21 cellular contexts compared by ENCODE assay signal in genomic region chr16:1775846-1776671, GRCh38. TPM values are rescaled to one million over a fixed set of nuclear protein-coding genes. Genes with fewer than 3 reads are reported as not detected.
DNase-seq lines count a peak whose midpoint lies in the region; ATAC-seq, FAIRE-seq and TF ChIP-seq lines count a peak whose summit lies in the region.
"Had no signal": no experiment of that assay in that cellular context is flagged by ENCODE, and none has a peak within 500 bp of the region (broad histone marks: within the 10 kb centered on the region; RNA-seq: fewer than 3 reads in every experiment).

No MANE protein-coding gene starts in this region.

- no peak overlapping the region for H3K27ac ChIP-seq in CD4-positive, alpha-beta T cell (ENCODE audit: low read depth, low read length)
- H3K27ac ChIP-seq in K562 (ENCODE audit: extremely low read depth, low read depth, low read length): no peak overlapping the region
- no peak overlapping the region for H3K27ac ChIP-seq in osteoblast (ENCODE audit: low read depth, low read length)
- H3K27ac ChIP-seq: epithelial cell of prostate, GM23248, heart left ventricle, suprapubic skin, vagina had no signal

- H3K4me1 Mint-ChIP-seq in CD4-positive, alpha-beta T cell (ENCODE audit: low read depth): peaks cover 12% of the 10 kb centered on the region

- CTCF ChIA-PET in CD4-positive, alpha-beta T cell (lab: Charles Lee): interaction anchor here (0.6 kb wide), 1 partner anchor 355 kb away, joined by 3 read pairs; no protein-coding TSS in a partner anchor
- CTCF ChIA-PET in K562 (lab: Yijun Ruan, JAX; ENCODE audit: low intra/inter-chr PET ratio): no interaction called here

- no peaks in the 10 kb centered on the region for H3K27me3 ChIP-seq in CD4-positive, alpha-beta T cell (ENCODE audit: control insufficient read depth, insufficient read depth, low read length)
- H3K27me3 ChIP-seq in K562 (ENCODE audit: control insufficient read depth in 2 of 2, insufficient read depth in 2 of 2, low read length in 2 of 2) (no peaks in the 10 kb centered on the region), osteoblast (ENCODE audit: insufficient read depth, low read length) (no peaks in the 10 kb centered on the region)
- H3K27me3 ChIP-seq: heart left ventricle, suprapubic skin, vagina had no signal

- TF ChIP-seq CTCF in CD4-positive, alpha-beta T cell (IDR thresholded peaks at IDR 0.05): no peak
- TF ChIP-seq CTCF in K562 (IDR thresholded peaks at IDR 0.05 in 2 of 3, conservative IDR thresholded peaks at IDR 0.05 in 1 of 3; ENCODE audit: insufficient read depth in 2 of 3, low read depth in 1 of 3, low read length in 3 of 3): no peak
- no peak for TF ChIP-seq CTCF in osteoblast (IDR thresholded peaks at IDR 0.05; ENCODE audit: extremely low read depth, low read depth, low read length)

- no peak for TF ChIP-seq RAD21 in K562 (CRISPR knock-in tag; conservative IDR thresholded peaks at IDR 0.05 in 1 of 2, IDR thresholded peaks at IDR 0.05 in 1 of 2)

- FAIRE-seq in K562 (lab: Jason Lieb, UNC): no peak
- FAIRE-seq: astrocyte, TTC549 had no signal

- peak overlapping the region; percentile 54 for H3K4me3 Mint-ChIP-seq in CD4-positive, alpha-beta T cell
- H3K4me3 Mint-ChIP-seq: activated CD8-positive, alpha-beta memory T cell treated with anti-CD3 and anti-CD28 coated beads, Interleukin-2, amount 10 ng/mL, durations not matched to agents 7 days and 5 days; memory B cell had no signal

- intact Hi-C loops in CD4-positive, alpha-beta T cell (cut with DNase I, micrococcal nuclease): loop anchor here in 1 of 2 experiments (10.0 kb wide), 1 partner anchor 369 kb away; the partner anchor contains the start of gene RAB26
- intact Hi-C loops in K562 (cut with micrococcal nuclease): no loop called here

- H3K27ac Mint-ChIP-seq in CD4-positive, alpha-beta T cell: no peak overlapping the region
- H3K27ac Mint-ChIP-seq: activated CD4-positive, alpha-beta T cell treated with anti-CD3 and anti-CD28 coated beads for 36 hours; activated CD8-positive, alpha-beta memory T cell treated with anti-CD3 and anti-CD28 coated beads, Interleukin-2, amount 10 ng/mL, durations not matched to agents 7 days and 5 days; activated naive CD8-positive, alpha-beta T cell; memory B cell had no signal

- H3K9me1 ChIP-seq in K562 (ENCODE audit: control insufficient read depth, insufficient read depth, low read length): peaks cover 2% of the 10 kb centered on the region

- in situ Hi-C loops in K562 (cut with MboI): no loop called here

- no peak for TF ChIP-seq EP300 in K562 (IDR thresholded peaks at IDR 0.05; ENCODE audit: low read length)

- H3K36me3 ChIP-seq in K562 (ENCODE audit: control insufficient read depth, insufficient read depth, low read length) (peaks cover 58% of the 10 kb centered on the region; the same call in 2 of the 3 replicates), osteoblast (ENCODE audit: insufficient read depth, low read length) (peaks cover 29% of the 10 kb centered on the region)

- H3K27me3 Mint-ChIP-seq in CD4-positive, alpha-beta T cell: no peaks in the 10 kb centered on the region
- H3K27me3 Mint-ChIP-seq: activated CD4-positive, alpha-beta T cell treated with anti-CD3 and anti-CD28 coated beads for 36 hours; activated CD8-positive, alpha-beta memory T cell treated with anti-CD3 and anti-CD28 coated beads, Interleukin-2, amount 10 ng/mL, durations not matched to agents 7 days and 5 days; activated naive CD8-positive, alpha-beta T cell; memory B cell had no signal

- H3K9me3 Mint-ChIP-seq in CD4-positive, alpha-beta T cell: no peaks in the 10 kb centered on the region
- H3K9me3 Mint-ChIP-seq: memory B cell had no signal

- no peak for DNase-seq in CD4-positive, alpha-beta T cell
- DNase-seq in NAMALWA (ENCODE audit: low spot score) (peak; percentile 28), K562 (ENCODE audit: extremely low read depth in 1 of 4, low spot score in 3 of 4) (no peak), osteoblast (ENCODE audit: insufficient read length, low spot score, missing footprints) (peak; percentile 85), DMS79 (lab: John Stamatoyannopoulos, UW) (no peak), NCI-H146 (lab: John Stamatoyannopoulos, UW) (no peak)
- DNase-seq: activated CD8-positive, alpha-beta memory T cell treated with anti-CD3 and anti-CD28 coated beads, Interleukin-2, amount 10 ng/mL, durations not matched to agents 7 days and 5 days; GM23248; NCI-H1694; NCI-H774; SIG-M5 had no signal

- no peak for ATAC-seq in CD4-positive, alpha-beta T cell (ENCODE audit: poor library complexity)
- no peak for ATAC-seq in K562
- no peak for ATAC-seq in HG03460 (IDR thresholded peaks at IDR 0.05; ENCODE audit: unreplicated experiment)
- ATAC-seq: activated CD4-positive, alpha-beta T cell treated with anti-CD3 and anti-CD28 coated beads for 36 hours; activated CD8-positive, alpha-beta memory T cell treated with anti-CD3 and anti-CD28 coated beads, Interleukin-2, amount 10 ng/mL, durations not matched to agents 7 days and 5 days; heart left ventricle had no signal

- H3K79me2 ChIP-seq in K562 (ENCODE audit: control insufficient read depth, insufficient read depth, low read length): peaks cover 39% of the 10 kb centered on the region
- peaks cover 46% of the 10 kb centered on the region for H3K79me2 ChIP-seq in osteoblast (ENCODE audit: insufficient read depth, low read length)

- POLR2A ChIA-PET in CD4-positive, alpha-beta T cell (lab: Charles Lee): interaction anchor here (1.2 kb wide), 1 partner anchor 13 kb away, joined by 3 read pairs; no protein-coding TSS in a partner anchor
- POLR2A ChIA-PET in K562 (lab: Yijun Ruan, JAX): interaction anchor here (0.5 to 0.8 kb wide), 3 partner anchors 10 to 95 kb away, joined by 3 to 5 read pairs (median 3); no protein-coding TSS in a partner anchor

- peaks cover 21% of the 10 kb centered on the region for H3K36me3 Mint-ChIP-seq in CD4-positive, alpha-beta T cell (ENCODE audit: low read depth)

- WGBS in K562 (ENCODE audit: insufficient coverage, low coverage, missing lambda C conversion rate): 83% methylated on average over 23 of the region's 28 CpGs

- H3K4me1 ChIP-seq in K562 (replicated peaks in 1 of 2; ENCODE audit: control insufficient read depth in 2 of 2, insufficient read depth in 2 of 2, low read length in 2 of 2): peaks cover 13 to 93% of the 10 kb centered on the region in 2 experiments; a peak in 4 of 5 replicates
- H3K4me1 ChIP-seq in osteoblast (ENCODE audit: insufficient read depth, low read length): peaks cover 23% of the 10 kb centered on the region

- no peaks in the 10 kb centered on the region for H3K9me3 ChIP-seq in CD4-positive, alpha-beta T cell (ENCODE audit: control insufficient read depth, low read length)
- H3K9me3 ChIP-seq in K562 (replicated peaks; ENCODE audit: control insufficient read depth, insufficient read depth, low read depth, low read length) (no peaks in the 10 kb centered on the region), osteoblast (ENCODE audit: low read depth, low read length) (no peaks in the 10 kb centered on the region)
- H3K9me3 ChIP-seq: heart left ventricle, suprapubic skin, vagina had no signal

- no peak overlapping the region for H3K4me3 ChIP-seq in K562
- no peak overlapping the region for H3K4me3 ChIP-seq in osteoblast (ENCODE audit: insufficient read depth, low read length)
- H3K4me3 ChIP-seq: GM23248, heart left ventricle, suprapubic skin, vagina had no signal

- H4K20me1 ChIP-seq in K562 (replicated peaks; ENCODE audit: control insufficient read depth, insufficient read depth, low read length) (peaks cover 6% of the 10 kb centered on the region; the same call in 1 of the 2 replicates), osteoblast (ENCODE audit: insufficient read depth, low read length) (peaks cover 35% of the 10 kb centered on the region)

- H3K4me2 ChIP-seq in K562 (ENCODE audit: insufficient read depth, low read length): no peak overlapping the region
- no peak overlapping the region for H3K4me2 ChIP-seq in osteoblast (ENCODE audit: insufficient read depth, low read length)

- TF ChIP-seq POLR2A in K562 (conservative IDR thresholded peaks at IDR 0.05): no peak; the same call in 1 of the 2 replicates

- no TSS peak for BruUV-seq in K562 (replicated peaks; lab: Mats Ljungman, UMichigan)

- H2AFZ ChIP-seq in K562 (ENCODE audit: low read depth, low read length) (no peak overlapping the region), osteoblast (ENCODE audit: low read length) (no peak overlapping the region)
- H2AFZ ChIP-seq: GM23248 had no signal

- peak overlapping the region in 1 of 2 experiments; percentile 93; a peak in 1 of 4 replicates for H3K9ac ChIP-seq in K562 (ENCODE audit: insufficient read depth in 1 of 2, low read depth in 2 of 2, low read length in 2 of 2)
- H3K9ac ChIP-seq: GM23248 had no signal

RNA-seq across cellular contexts. Expression of gene MRPS34, which starts 3.1 kb away (rescaled TPM):
- 10 to 100 TPM; 25.5 to 26.9 TPM for total RNA-seq in CD4-positive, alpha-beta T cell
- total RNA-seq in K562 (2011; cell fraction: chromatin; rRNA removed; ENCODE audit: low replicate concordance): 21.2 and 69.4 TPM in 2 replicates
- 82.5 and 101 TPM in 2 replicates for total RNA-seq in K562 (2011; cell fraction: nucleolus; rRNA removed)
- total RNA-seq in K562 (2011; cell fraction: nucleoplasm; rRNA removed): 42.6 and 57.2 TPM in 2 replicates
- total RNA-seq in K562 (2014; rRNA removed) (334 and 370 TPM in 2 replicates), K562 (2014; rRNA removed; fragmentation: Illumina TruSeq; extraction: Trizol) (70.9 and 92.7 TPM in 2 replicates), K562 (2015; rRNA removed; fragmentation: Illumina TruSeq; extraction: Trizol) (188 and 213 TPM in 2 replicates), K562 (2021) (230 and 244 TPM in 2 replicates), osteoblast (40.5 and 47.1 TPM in 2 replicates)
- polyA plus RNA-seq in K562 (2011; rRNA removed) (92.8 and 97.8 TPM in 2 replicates), K562 (2014; fragmentation: Illumina TruSeq; extraction: Trizol) (70.4 and 139 TPM in 2 replicates), K562 (2014; fragmentation: Nextera tagmentation; extraction: Ambion mirVana) (10 to 100 TPM in 1 of 2 experiments, 1 to 10 TPM in 1; 5.2 to 10.9 TPM), K562 (2014; rRNA removed) (252 and 261 TPM in 2 replicates)
- 104 and 232 TPM in 2 replicates for polyA plus RNA-seq in K562 (2011; cell fraction: cytosol; rRNA removed)
- polyA plus RNA-seq in K562 (2011; cell fraction: nucleus; rRNA removed): 111 and 142 TPM in 2 replicates
- polyA plus RNA-seq in K562 (2012): 116 and 130 TPM in 2 replicates
- polyA minus RNA-seq in K562 (2011; rRNA and poly(A)+ RNA removed): 34.1 and 34.5 TPM in 2 replicates
- 54.0 and 82.0 TPM in 2 replicates for polyA minus RNA-seq in K562 (2011; cell fraction: cytosol; rRNA and poly(A)+ RNA removed)
- 29.9 and 37.0 TPM in 2 replicates for polyA minus RNA-seq in K562 (2011; cell fraction: nucleus; rRNA and poly(A)+ RNA removed)

RNA-seq across cellular contexts. Expression of gene EME2, which starts 3.4 kb away (rescaled TPM):
- 10 to 100 TPM; 28.6 to 30.8 TPM for total RNA-seq in CD4-positive, alpha-beta T cell
- total RNA-seq in K562 (2011; cell fraction: chromatin; rRNA removed; ENCODE audit: low replicate concordance): 24.0 and 77.3 TPM in 2 replicates
- total RNA-seq in K562 (2011; cell fraction: nucleolus; rRNA removed): 56.5 and 58.8 TPM in 2 replicates
- total RNA-seq in K562 (2011; cell fraction: nucleoplasm; rRNA removed): 26.8 and 26.9 TPM in 2 replicates
- total RNA-seq in K562 (2014; rRNA removed) (10.6 and 14.7 TPM in 2 replicates), K562 (2014; rRNA removed; fragmentation: Illumina TruSeq; extraction: Trizol) (1.1 and 1.6 TPM in 2 replicates), K562 (2015; rRNA removed; fragmentation: Illumina TruSeq; extraction: Trizol) (5.4 and 6.9 TPM in 2 replicates), K562 (2021) (19.9 and 20.5 TPM in 2 replicates), osteoblast (10.0 and 16.3 TPM in 2 replicates)
- polyA plus RNA-seq in K562 (2011; rRNA removed) (3.3 and 6.2 TPM in 2 replicates), K562 (2014; fragmentation: Illumina TruSeq; extraction: Trizol) (3.5 and 5.3 TPM in 2 replicates), K562 (2014; fragmentation: Nextera tagmentation; extraction: Ambion mirVana) (under 1 TPM; 0.35 to 0.42 TPM), K562 (2014; rRNA removed) (17.3 and 19.8 TPM in 2 replicates)
- 3.2 and 8.1 TPM in 2 replicates for polyA plus RNA-seq in K562 (2011; cell fraction: cytosol; rRNA removed)
- 46.3 and 81.6 TPM in 2 replicates for polyA plus RNA-seq in K562 (2011; cell fraction: nucleus; rRNA removed)
- polyA plus RNA-seq in K562 (2012): 7.6 and 8.4 TPM in 2 replicates
- 1.7 and 2.1 TPM in 2 replicates for polyA minus RNA-seq in K562 (2011; rRNA and poly(A)+ RNA removed)
- 4.7 and 5.0 TPM in 2 replicates for polyA minus RNA-seq in K562 (2011; cell fraction: cytosol; rRNA and poly(A)+ RNA removed)
- polyA minus RNA-seq in K562 (2011; cell fraction: nucleus; rRNA and poly(A)+ RNA removed): 20.8 and 22.9 TPM in 2 replicates

RNA-seq across cellular contexts. Expression of gene NME3, which starts 4.7 kb away (rescaled TPM):
- 10 to 100 TPM; 46.2 to 54.2 TPM for total RNA-seq in CD4-positive, alpha-beta T cell
- total RNA-seq in K562 (2011; cell fraction: chromatin; rRNA removed; ENCODE audit: low replicate concordance): 4.5 and 43.9 TPM in 2 replicates
- total RNA-seq in K562 (2011; cell fraction: nucleolus; rRNA removed): 90.4 and 94.7 TPM in 2 replicates
- 25.3 and 29.3 TPM in 2 replicates for total RNA-seq in K562 (2011; cell fraction: nucleoplasm; rRNA removed)
- 65.5 and 75.6 TPM in 2 replicates for total RNA-seq in K562 (2014; rRNA removed)
- 0.32 and 1.1 TPM in 2 replicates for total RNA-seq in K562 (2014; rRNA removed; fragmentation: Illumina TruSeq; extraction: Trizol)
- 11.5 and 15.2 TPM in 2 replicates for total RNA-seq in K562 (2015; rRNA removed; fragmentation: Illumina TruSeq; extraction: Trizol)
- total RNA-seq in K562 (2021): 57.9 and 66.6 TPM in 2 replicates
- 13.9 and 20.3 TPM in 2 replicates for polyA plus RNA-seq in K562 (2011; rRNA removed)
- 30.9 and 115 TPM in 2 replicates for polyA plus RNA-seq in K562 (2011; cell fraction: cytosol; rRNA removed)
- 128 and 208 TPM in 2 replicates for polyA plus RNA-seq in K562 (2011; cell fraction: nucleus; rRNA removed)
- polyA plus RNA-seq in K562 (2012): 44.6 and 58.7 TPM in 2 replicates
- polyA plus RNA-seq in K562 (2014; fragmentation: Illumina TruSeq; extraction: Trizol): 1.1 and 11.5 TPM in 2 replicates
- polyA plus RNA-seq in K562 (2014; fragmentation: Nextera tagmentation; extraction: Ambion mirVana): 1 to 10 TPM in 1 of 2 experiments, under 1 TPM in 1; 0.68 to 4.2 TPM
- 70.3 and 76.3 TPM in 2 replicates for polyA plus RNA-seq in K562 (2014; rRNA removed)
- polyA minus RNA-seq in K562 (2011; rRNA and poly(A)+ RNA removed): 0.96 and 1.3 TPM in 2 replicates
- polyA minus RNA-seq in K562 (2011; cell fraction: cytosol; rRNA and poly(A)+ RNA removed): 9.6 and 11.4 TPM in 2 replicates
- polyA minus RNA-seq in K562 (2011; cell fraction: nucleus; rRNA and poly(A)+ RNA removed): 26.0 and 31.0 TPM in 2 replicates
- 49.2 and 55.4 TPM in 2 replicates for total RNA-seq in osteoblast

RNA-seq across cellular contexts. Expression of gene SPSB3, which starts 6.3 kb away (rescaled TPM):
- total RNA-seq in CD4-positive, alpha-beta T cell: 10 to 100 TPM; 86.3 to 87.6 TPM
- 26.2 and 74.9 TPM in 2 replicates for total RNA-seq in K562 (2011; cell fraction: chromatin; rRNA removed; ENCODE audit: low replicate concordance)
- 64.9 and 70.4 TPM in 2 replicates for total RNA-seq in K562 (2011; cell fraction: nucleolus; rRNA removed)
- total RNA-seq in K562 (2011; cell fraction: nucleoplasm; rRNA removed): 32.1 and 39.0 TPM in 2 replicates
- 22.9 and 25.2 TPM in 2 replicates for total RNA-seq in K562 (2014; rRNA removed)
- 2.1 and 2.2 TPM in 2 replicates for total RNA-seq in K562 (2014; rRNA removed; fragmentation: Illumina TruSeq; extraction: Trizol)
- 7.1 and 9.5 TPM in 2 replicates for total RNA-seq in K562 (2015; rRNA removed; fragmentation: Illumina TruSeq; extraction: Trizol)
- total RNA-seq in K562 (2021): 20.9 and 22.1 TPM in 2 replicates
- polyA plus RNA-seq in K562 (2011; rRNA removed): 11.9 and 20.4 TPM in 2 replicates
- 22.4 and 38.9 TPM in 2 replicates for polyA plus RNA-seq in K562 (2011; cell fraction: cytosol; rRNA removed)
- 113 and 172 TPM in 2 replicates for polyA plus RNA-seq in K562 (2011; cell fraction: nucleus; rRNA removed)
- polyA plus RNA-seq in K562 (2012): 15.5 and 42.6 TPM in 2 replicates
- polyA plus RNA-seq in K562 (2014; fragmentation: Illumina TruSeq; extraction: Trizol): 3.9 and 10.0 TPM in 2 replicates
- 1 to 10 TPM in 1 of 2 experiments, under 1 TPM in 1; 0.39 to 1.3 TPM for polyA plus RNA-seq in K562 (2014; fragmentation: Nextera tagmentation; extraction: Ambion mirVana)
- 29.4 and 37.4 TPM in 2 replicates for polyA plus RNA-seq in K562 (2014; rRNA removed)
- 3.1 and 4.7 TPM in 2 replicates for polyA minus RNA-seq in K562 (2011; rRNA and poly(A)+ RNA removed)
- polyA minus RNA-seq in K562 (2011; cell fraction: cytosol; rRNA and poly(A)+ RNA removed): 5.5 and 9.3 TPM in 2 replicates
- polyA minus RNA-seq in K562 (2011; cell fraction: nucleus; rRNA and poly(A)+ RNA removed): 16.6 and 19.7 TPM in 2 replicates
- total RNA-seq in osteoblast: 33.6 and 42.3 TPM in 2 replicates

RNA-seq across cellular contexts. Expression of gene NUBP2, which starts 6.7 kb away (rescaled TPM):
- total RNA-seq in CD4-positive, alpha-beta T cell: 10 to 100 TPM; 36.4 to 38.1 TPM
- 40.1 and 114 TPM in 2 replicates for total RNA-seq in K562 (2011; cell fraction: chromatin; rRNA removed; ENCODE audit: low replicate concordance)
- total RNA-seq in K562 (2011; cell fraction: nucleolus; rRNA removed): 99.9 and 115 TPM in 2 replicates
- total RNA-seq in K562 (2011; cell fraction: nucleoplasm; rRNA removed): 47.3 and 54.8 TPM in 2 replicates
- 115 and 140 TPM in 2 replicates for total RNA-seq in K562 (2014; rRNA removed)
- 3.3 and 4.4 TPM in 2 replicates for total RNA-seq in K562 (2014; rRNA removed; fragmentation: Illumina TruSeq; extraction: Trizol)
- 36.1 and 41.8 TPM in 2 replicates for total RNA-seq in K562 (2015; rRNA removed; fragmentation: Illumina TruSeq; extraction: Trizol)
- total RNA-seq in K562 (2021): 84.8 and 95.8 TPM in 2 replicates
- polyA plus RNA-seq in K562 (2011; rRNA removed): 24.0 and 30.8 TPM in 2 replicates
- polyA plus RNA-seq in K562 (2011; cell fraction: cytosol; rRNA removed): 57.0 and 157 TPM in 2 replicates
- polyA plus RNA-seq in K562 (2011; cell fraction: nucleus; rRNA removed): 110 and 151 TPM in 2 replicates
- 64.4 and 77.9 TPM in 2 replicates for polyA plus RNA-seq in K562 (2012)
- 11.4 and 42.6 TPM in 2 replicates for polyA plus RNA-seq in K562 (2014; fragmentation: Illumina TruSeq; extraction: Trizol)
- 1 to 10 TPM; 1.8 to 7.7 TPM for polyA plus RNA-seq in K562 (2014; fragmentation: Nextera tagmentation; extraction: Ambion mirVana)
- 97.1 and 104 TPM in 2 replicates for polyA plus RNA-seq in K562 (2014; rRNA removed)
- 6.1 and 8.5 TPM in 2 replicates for polyA minus RNA-seq in K562 (2011; rRNA and poly(A)+ RNA removed)
- 31.0 and 38.0 TPM in 2 replicates for polyA minus RNA-seq in K562 (2011; cell fraction: cytosol; rRNA and poly(A)+ RNA removed)
- polyA minus RNA-seq in K562 (2011; cell fraction: nucleus; rRNA and poly(A)+ RNA removed): 27.2 and 34.2 TPM in 2 replicates
- total RNA-seq in osteoblast: 45.4 and 56.1 TPM in 2 replicates

Comparison
In these comparisons a context has a peak if more than half of its experiments do, and no peak if none do; other contexts are left out.
1. DNase-seq: peak in NAMALWA (single experiment) and osteoblast (single experiment); none in CD4-positive, alpha-beta T cell (0 of 10), K562 (0 of 4), DMS79 (single experiment) and NCI-H146 (single experiment).